Comparison of ENCODE assay signal across 10 cellular contexts in genomic region chr19:49456351-49456750, GRCh38. TPM values are rescaled to one million over a fixed set of nuclear protein-coding genes. Genes with fewer than 3 reads are reported as not detected.
DNase-seq lines count a peak whose midpoint lies in the region; ATAC-seq and TF ChIP-seq lines count a peak whose summit lies in the region.
"Had no signal": no experiment of that assay in that cellular context is flagged by ENCODE, and none has a peak within 500 bp of the region (broad histone marks: within the 10 kb centered on the region; RNA-seq: fewer than 3 reads in every experiment).

No MANE protein-coding gene starts in this region.

- POLR2A ChIA-PET in CD8-positive, alpha-beta T cell (lab: Charles Lee) = interaction anchor here (2.1 kb wide), 1 partner anchor 208 kb away, joined by 6 read pairs; no protein-coding TSS in a partner anchor

- peak overlapping the region in 3 of 11 experiments; percentile 88 to 90 (median 89); a peak in 6 of 22 replicates for H3K4me2 ChIP-seq in BLaER1 treated with 17β-estradiol and CSF1 and Interleukin-3, amounts not matched to agents 10 nM and 100 nM

- H3K9me3 ChIP-seq in BLaER1 treated with 17β-estradiol and CSF1 and Interleukin-3, amounts not matched to agents 10 nM and 100 nM (replicated peaks in 1 of 11) = no peaks in the 10 kb centered on the region
- H3K9me3 ChIP-seq in esophagus muscularis mucosa = no peaks in the 10 kb centered on the region
- no peaks in the 10 kb centered on the region for H3K9me3 ChIP-seq in sigmoid colon
- no peaks in the 10 kb centered on the region for H3K9me3 ChIP-seq in CD8-positive, alpha-beta T cell (ENCODE audit: low read length)

- H3K36me3 ChIP-seq in BLaER1 treated with 17β-estradiol and CSF1 and Interleukin-3, amounts not matched to agents 10 nM and 100 nM = peaks cover 15 to 55% (median 35%) of the 10 kb centered on the region in 11 experiments; a peak in 21 of 22 replicates
- H3K36me3 ChIP-seq in esophagus muscularis mucosa (peaks cover 0 to 28% (median 20%) of the 10 kb centered on the region in 4 donors), sigmoid colon (peaks cover 0 to 19% (median 4%) of the 10 kb centered on the region in 4 donors)
- peaks cover 12% of the 10 kb centered on the region for H3K36me3 ChIP-seq in CD8-positive, alpha-beta T cell (ENCODE audit: insufficient read depth, low read length)

- peaks cover 44 to 79% (median 58%) of the 10 kb centered on the region in 10 experiments for H3K4me1 ChIP-seq in BLaER1 treated with 17β-estradiol and CSF1 and Interleukin-3, amounts not matched to agents 10 nM and 100 nM
- H3K4me1 ChIP-seq in esophagus muscularis mucosa (peaks cover 18 to 36% (median 30%) of the 10 kb centered on the region in 4 donors), sigmoid colon (peaks cover 0 to 24% (median 11%) of the 10 kb centered on the region in 4 donors)
- H3K4me1 ChIP-seq in CD8-positive, alpha-beta T cell (ENCODE audit: insufficient read depth, low read length) = peaks cover 21% of the 10 kb centered on the region

- no peaks in the 10 kb centered on the region for H4K20me1 ChIP-seq in BLaER1 treated with 17β-estradiol and CSF1 and Interleukin-3, amounts not matched to agents 10 nM and 100 nM

- H3K9ac ChIP-seq in BLaER1 treated with 17β-estradiol and CSF1 and Interleukin-3, amounts not matched to agents 10 nM and 100 nM = peak overlapping the region in 7 of 11 experiments; percentile 5 to 44 (median 26); a peak in 8 of 22 replicates

- CTCF ChIA-PET in CD8-positive, alpha-beta T cell (lab: Charles Lee) = interaction anchor here (1.3 to 4.0 kb wide), 3 partner anchors 13 to 64 kb away, joined by 3 to 17 read pairs (median 4); no protein-coding TSS in a partner anchor

- H3K4me1 Mint-ChIP-seq in HFFc6 (ENCODE audit: low read depth) = peaks cover 17% of the 10 kb centered on the region
- H3K4me1 Mint-ChIP-seq in CD8-positive, alpha-beta T cell (ENCODE audit: low read depth) = peaks cover 31% of the 10 kb centered on the region

- H3K4me3 ChIP-seq in BLaER1 treated with 17β-estradiol and CSF1 and Interleukin-3, amounts not matched to agents 10 nM and 100 nM = no peak overlapping the region
- H3K4me3 ChIP-seq in esophagus muscularis mucosa (no peak overlapping the region), sigmoid colon (no peak overlapping the region)
- H3K4me3 ChIP-seq in CD8-positive, alpha-beta T cell (ENCODE audit: low read depth, low read length) = no peak overlapping the region

- no peaks in the 10 kb centered on the region for H3K9me3 Mint-ChIP-seq in HFFc6
- no peaks in the 10 kb centered on the region for H3K9me3 Mint-ChIP-seq in CD8-positive, alpha-beta T cell

- no peak overlapping the region for H3K4me3 Mint-ChIP-seq in HFFc6
- no peak overlapping the region for H3K4me3 Mint-ChIP-seq in CD8-positive, alpha-beta T cell

- no peak for TF ChIP-seq EP300 in esophagus muscularis mucosa (IDR thresholded peaks at IDR 0.05)
- no peak for TF ChIP-seq EP300 in sigmoid colon (IDR thresholded peaks at IDR 0.05)

- H3K36me3 Mint-ChIP-seq in HFFc6 (ENCODE audit: low read depth) = peaks cover 3% of the 10 kb centered on the region; the same call in 1 of the 2 replicates
- H3K36me3 Mint-ChIP-seq in CD8-positive, alpha-beta T cell = peaks cover 47% of the 10 kb centered on the region

- no peak for DNase-seq in HFFc6
- no peak for DNase-seq in esophagus muscularis mucosa (ENCODE audit: extremely low spot score)
- no peak for DNase-seq in sigmoid colon
- no peak for DNase-seq in NCI-H1048 (lab: John Stamatoyannopoulos, UW)
- DNase-seq in retina = no peak
- DNase-seq in CD8-positive, alpha-beta T cell = no peak
- DNase-seq: Calu3, NCI-H1092 treated with DMSO at 0.1 percent for 48 hours, NCI-H524 treated with DMSO at 0.1 percent for 48 hours had no signal

- peak overlapping the region; percentile 53 for H3K27ac Mint-ChIP-seq in HFFc6
- H3K27ac Mint-ChIP-seq in CD8-positive, alpha-beta T cell = no peak overlapping the region

- no peaks in the 10 kb centered on the region for H3K27me3 ChIP-seq in BLaER1 treated with 17β-estradiol and CSF1 and Interleukin-3, amounts not matched to agents 10 nM and 100 nM
- H3K27me3 ChIP-seq in esophagus muscularis mucosa = no peaks in the 10 kb centered on the region
- H3K27me3 ChIP-seq in sigmoid colon = no peaks in the 10 kb centered on the region
- no peaks in the 10 kb centered on the region for H3K27me3 ChIP-seq in CD8-positive, alpha-beta T cell (ENCODE audit: insufficient read depth, low read length)

- WGBS in esophagus muscularis mucosa = 80% methylated on average over 5 of the region's 5 CpGs
- WGBS in sigmoid colon, 2 donors = 81 to 85% methylated on average over 5 of the region's 5 CpGs

- intact Hi-C loops in esophagus muscularis mucosa (cut with DNase I) = no loop called here
- intact Hi-C loops in sigmoid colon (cut with DNase I) = loop anchor here (10.0 kb wide), 2 partner anchors 372 to 568 kb away; partner anchors contain the start of genes SNRNP70, VRK3 and ZNF473
- intact Hi-C loops in CD8-positive, alpha-beta T cell (cut with DNase I, micrococcal nuclease) = no loop called here

- no peak for TF ChIP-seq CTCF in HFFc6 (IDR thresholded peaks at IDR 0.05)
- no peak for TF ChIP-seq CTCF in esophagus muscularis mucosa (IDR thresholded peaks at IDR 0.05)
- TF ChIP-seq CTCF in sigmoid colon (IDR thresholded peaks at IDR 0.05) = no peak
- TF ChIP-seq CTCF in CD8-positive, alpha-beta T cell (IDR thresholded peaks at IDR 0.05) = no peak

- peak overlapping the region in 8 of 11 experiments; percentile 10 to 95 (median 59); a peak in 10 of 22 replicates for H3K27ac ChIP-seq in BLaER1 treated with 17β-estradiol and CSF1 and Interleukin-3, amounts not matched to agents 10 nM and 100 nM
- H3K27ac ChIP-seq in esophagus muscularis mucosa (replicated peaks in 1 of 4) = peak overlapping the region; percentile 39 to 78 (median 62)
- peak overlapping the region; percentile 49 to 72 (median 55) for H3K27ac ChIP-seq in sigmoid colon
- H3K27ac ChIP-seq in CD8-positive, alpha-beta T cell (ENCODE audit: low read depth, low read length) = no peak overlapping the region

- TF ChIP-seq POLR2A in esophagus muscularis mucosa (IDR thresholded peaks at IDR 0.05; ENCODE audit: low read depth) (no peak), sigmoid colon (IDR thresholded peaks at IDR 0.05) (no peak)

- no peak for ATAC-seq in CD8-positive, alpha-beta T cell

- no peaks in the 10 kb centered on the region; the same call in 1 of the 2 replicates for H3K27me3 Mint-ChIP-seq in HFFc6 (ENCODE audit: insufficient read depth)
- H3K27me3 Mint-ChIP-seq in CD8-positive, alpha-beta T cell (ENCODE audit: low read depth) = no peaks in the 10 kb centered on the region

RNA-seq across cellular contexts. Expression of gene ALDH16A1, which starts 3.3 kb away (rescaled TPM):
- 10 to 100 TPM; 13.9 to 23.0 (median 19.8) TPM for total RNA-seq in HFFc6 (2021; fragmentation: NEBNext Ultra II Directional; extraction: Animal tissue kit (Norgen Biotek cat#: 25700))
- total RNA-seq in esophagus muscularis mucosa = 10 to 100 TPM; 22.1 to 29.1 (median 26.2) TPM
- 10 to 100 TPM; 14.1 to 25.3 (median 18.1) TPM for total RNA-seq in sigmoid colon
- polyA plus RNA-seq in sigmoid colon = 10 to 100 TPM; 14.3 to 44.2 (median 18.0) TPM
- 10 to 100 TPM; 26.1 to 30.7 TPM for total RNA-seq in CD8-positive, alpha-beta T cell

RNA-seq across cellular contexts. Expression of gene PIH1D1, which starts 4.7 kb away (rescaled TPM):
- total RNA-seq in HFFc6 (2021; fragmentation: NEBNext Ultra II Directional; extraction: Animal tissue kit (Norgen Biotek cat#: 25700)) = 10 to 100 TPM; 55.8 to 65.6 (median 57.5) TPM
- total RNA-seq in esophagus muscularis mucosa (10 to 100 TPM; 73.6 to 84.0 (median 78.4) TPM), sigmoid colon (10 to 100 TPM; 62.9 to 99.6 (median 81.4) TPM)
- polyA plus RNA-seq in sigmoid colon = 100 to 1,000 TPM in 1 of 3 donors, 10 to 100 TPM in 2; 63.6 to 105 (median 65.5) TPM
- 100 to 1,000 TPM; 113 to 119 TPM for total RNA-seq in CD8-positive, alpha-beta T cell

RNA-seq across cellular contexts. Expression of gene SLC17A7, which starts 15.0 kb away (rescaled TPM):
- under 1 TPM in 5 of 6 experiments, not detected in 1; 0.05 to 0.17 (median 0.09) TPM for total RNA-seq in HFFc6 (2021; fragmentation: NEBNext Ultra II Directional; extraction: Animal tissue kit (Norgen Biotek cat#: 25700))
- 1 to 10 TPM in 2 of 4 donors, under 1 TPM in 2; 0.83 to 5.2 (median 1.3) TPM for total RNA-seq in esophagus muscularis mucosa
- 1 to 10 TPM in 1 of 4 donors, under 1 TPM in 2, not detected in 1; 0.28 to 1.4 (median 0.82) TPM for total RNA-seq in sigmoid colon
- 1 to 10 TPM in 1 of 3 donors, under 1 TPM in 2; 0.23 to 1.8 (median 0.41) TPM for polyA plus RNA-seq in sigmoid colon
- total RNA-seq in CD8-positive, alpha-beta T cell = under 1 TPM in 1 of 2 experiments, not detected in 1; 0.11 TPM
- total RNA-seq: Calu3 had no signal

RNA-seq across cellular contexts. Expression of gene FLT3LG, which starts 17.7 kb away (rescaled TPM):
- total RNA-seq in HFFc6 (2021; fragmentation: NEBNext Ultra II Directional; extraction: Animal tissue kit (Norgen Biotek cat#: 25700)) = 10 to 100 TPM in 2 of 6 experiments, 1 to 10 TPM in 4; 4.9 to 12.5 (median 9.4) TPM
- total RNA-seq in esophagus muscularis mucosa (10 to 100 TPM in 2 of 4 donors, 1 to 10 TPM in 2; 5.5 to 11.5 (median 10.4) TPM), sigmoid colon (10 to 100 TPM in 1 of 4 donors, 1 to 10 TPM in 3; 4.6 to 11.1 (median 6.1) TPM)
- polyA plus RNA-seq in sigmoid colon = 10 to 100 TPM in 2 of 3 donors, 1 to 10 TPM in 1; 2.1 to 18.6 (median 14.9) TPM
- 100 to 1,000 TPM; 246 to 259 TPM for total RNA-seq in CD8-positive, alpha-beta T cell

RNA-seq across cellular contexts. Expression of gene RPL13A, which starts 31.1 kb away (rescaled TPM):
- 1,000 to 10,000 TPM; 2,015 to 2,373 (median 2,179) TPM for total RNA-seq in HFFc6 (2021; fragmentation: NEBNext Ultra II Directional; extraction: Animal tissue kit (Norgen Biotek cat#: 25700))
- total RNA-seq in esophagus muscularis mucosa (1,000 to 10,000 TPM; 1,843 to 3,096 (median 2,688) TPM), sigmoid colon (1,000 to 10,000 TPM; 2,552 to 5,599 (median 4,191) TPM)
- 1,000 to 10,000 TPM; 4,070 to 6,094 (median 4,207) TPM for polyA plus RNA-seq in sigmoid colon
- total RNA-seq in CD8-positive, alpha-beta T cell = 1,000 to 10,000 TPM; 5,165 to 5,323 TPM
